ENCODE assay signal across 8 cellular contexts in the genomic region with DNA sequence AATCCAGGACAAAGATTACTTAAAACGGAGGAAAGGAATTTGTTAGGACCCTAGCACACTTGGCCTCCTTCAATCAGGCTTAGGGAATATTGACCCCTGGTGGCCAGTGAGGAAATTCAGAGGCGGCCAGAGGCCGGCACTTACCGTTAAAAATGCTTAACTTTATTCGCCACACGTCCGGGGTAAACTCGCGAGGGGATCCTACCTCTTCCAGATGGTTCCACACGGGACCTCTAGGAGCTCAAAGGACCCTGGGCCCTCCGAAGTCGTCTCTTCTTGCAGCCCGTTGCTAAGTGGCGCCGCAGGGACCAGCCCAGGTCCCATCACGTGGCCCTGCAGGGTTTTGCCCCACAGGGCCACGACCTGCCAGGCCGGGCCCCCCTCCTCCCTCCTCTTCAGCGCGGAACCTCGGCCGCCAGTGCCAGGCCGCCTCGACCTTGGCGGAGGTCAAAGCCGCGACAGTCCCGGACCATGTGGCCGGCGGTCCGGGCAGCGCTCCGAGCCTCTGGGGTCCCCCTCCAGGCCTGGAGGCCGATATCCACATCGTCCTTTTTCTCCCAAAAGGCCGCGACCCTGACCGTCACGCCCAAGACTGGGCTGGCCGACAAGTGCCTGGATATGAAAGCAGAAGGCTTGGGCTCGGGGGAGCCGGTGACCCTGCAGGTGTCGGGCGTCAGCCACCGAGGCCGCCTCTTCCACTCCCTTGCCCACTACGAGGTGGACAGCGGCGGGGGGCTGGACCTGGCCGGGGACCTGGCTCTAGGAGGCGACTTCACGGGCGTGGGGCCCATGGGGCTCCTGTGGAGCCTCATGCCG. TPM values are rescaled to one million over a fixed set of nuclear protein-coding genes. Genes with fewer than 3 reads are reported as not detected.
DNase-seq lines count a peak whose midpoint lies in the region; ATAC-seq, FAIRE-seq and TF ChIP-seq lines count a peak whose summit lies in the region.

No MANE protein-coding gene starts in this region.

- peak overlapping the region; percentile 34 to 72 for H3K27ac ChIP-seq in kidney (ENCODE audit: low read depth in 2 of 2, low read length in 2 of 2)

- TF ChIP-seq CTCF in CD14-positive monocyte (IDR thresholded peaks at IDR 0.05) (peak; percentile 90), chondrocyte (IDR thresholded peaks at IDR 0.05) (peak; percentile 98), kidney (IDR thresholded peaks at IDR 0.05; ENCODE audit: borderline replicate concordance, extremely low read depth, insufficient read depth) (peak; percentile 89)

- H3K4me1 Mint-ChIP-seq in CD14-positive monocyte, result peaks cover 9% of the 10 kb centered on the region
- H3K4me1 Mint-ChIP-seq in activated CD4-positive, alpha-beta T cell treated with anti-CD3 and anti-CD28 coated beads for 36 hours, result peaks cover 5% of the 10 kb centered on the region
- peaks cover 8% of the 10 kb centered on the region for H3K4me1 Mint-ChIP-seq in chondrocyte (ENCODE audit: low read depth)

- peak; percentile 82 for ATAC-seq in activated CD4-positive, alpha-beta T cell treated with anti-CD3 and anti-CD28 coated beads for 36 hours

- H3K4me3 Mint-ChIP-seq in CD14-positive monocyte (peak overlapping the region; percentile 83 to 95), chondrocyte (ENCODE audit: unreplicated experiment) (peak overlapping the region; percentile 66)
- H3K4me3 Mint-ChIP-seq in activated CD4-positive, alpha-beta T cell treated with anti-CD3 and anti-CD28 coated beads for 36 hours, result peak overlapping the region; percentile 49

- H3K9me3 Mint-ChIP-seq in CD14-positive monocyte (peaks cover 0 to 2% (median 0%) of the 10 kb centered on the region in 7 donors), chondrocyte (ENCODE audit: low read depth) (no peaks in the 10 kb centered on the region)
- H3K9me3 Mint-ChIP-seq in activated CD4-positive, alpha-beta T cell treated with anti-CD3 and anti-CD28 coated beads for 36 hours (ENCODE audit: low read depth), result no peaks in the 10 kb centered on the region

- no peaks in the 10 kb centered on the region for H3K36me3 ChIP-seq in HAP-1 (replicated peaks)
- no peaks in the 10 kb centered on the region for H3K36me3 ChIP-seq in kidney (ENCODE audit: control insufficient read depth in 1 of 2, insufficient read depth in 2 of 2, low read length in 2 of 2)

- H3K4me1 ChIP-seq in HAP-1 (no peaks in the 10 kb centered on the region), kidney (ENCODE audit: control insufficient read depth in 1 of 2, insufficient read depth in 1 of 2, low read depth in 1 of 2, low read length in 2 of 2) (peaks cover 0 to 5% of the 10 kb centered on the region in 2 donors)

- H3K9me3 ChIP-seq in HAP-1 (no peaks in the 10 kb centered on the region), kidney (ENCODE audit: control insufficient read depth in 1 of 2, low read length in 2 of 2) (no peaks in the 10 kb centered on the region)

- POLR2A ChIA-PET in activated CD4-positive, alpha-beta T cell treated with anti-CD3 and anti-CD28 coated beads for 36 hours (lab: Charles Lee), result interaction anchor here (0.5 kb wide), 2 partner anchors 389 to 1117 kb away, joined by 3 read pairs; no protein-coding TSS in a partner anchor

- peak overlapping the region in 6 of 7 donors; percentile 33 to 82 (median 74) for H3K27ac Mint-ChIP-seq in CD14-positive monocyte
- H3K27ac Mint-ChIP-seq in activated CD4-positive, alpha-beta T cell treated with anti-CD3 and anti-CD28 coated beads for 36 hours, result peak overlapping the region; percentile 37
- H3K27ac Mint-ChIP-seq in chondrocyte (ENCODE audit: unreplicated experiment), result no peak overlapping the region

- no peaks in the 10 kb centered on the region for H3K27me3 ChIP-seq in HAP-1 (ENCODE audit: low read depth)

- DNase-seq in CD14-positive monocyte (ENCODE audit: low spot score), result peak; percentile 49
- peak; percentile 58 to 59 for DNase-seq in HAP-1 (ENCODE audit: low spot score in 2 of 2)
- DNase-seq in NCI-H2171 treated with DMSO at 0.1 percent for 48 hours (lab: John Stamatoyannopoulos, UW), result peak; percentile 74
- DNase-seq in activated CD4-positive, alpha-beta T cell treated with anti-CD3 and anti-CD28 coated beads for 36 hours, result peak; percentile 74
- DNase-seq in chondrocyte (ENCODE audit: low spot score), result no peak
- peak; percentile 82 for DNase-seq in kidney
- peak; percentile 36 to 45 for DNase-seq in stimulated activated CD4-positive, alpha-beta T cell treated with anti-CD3 and anti-CD28 coated beads, Interleukin-12 subunit alpha, Interleukin-12 subunit beta, amount 100 ng/mL, for 24 hours (ENCODE audit: low read depth in 2 of 2)
- DNase-seq in GDM1 (lab: John Stamatoyannopoulos, UW), result no peak

- in situ Hi-C loops in HAP-1 (cut with MboI; ENCODE audit: low sequenced_read_pairs), result no loop called here

- H3K4me3 ChIP-seq in HAP-1, result no peak overlapping the region
- H3K4me3 ChIP-seq in kidney (ENCODE audit: low read length in 2 of 2), result peak overlapping the region; percentile 62 to 76

- FAIRE-seq in kidney (lab: Jason Lieb, UNC), result peak; percentile 77

- peak overlapping the region; percentile 42 to 61 for H3K9ac ChIP-seq in kidney (ENCODE audit: low read length in 2 of 2)

- H3K27me3 Mint-ChIP-seq in CD14-positive monocyte (ENCODE audit: low read depth in 3 of 3) (peaks cover 12 to 29% (median 26%) of the 10 kb centered on the region in 3 donors), chondrocyte (ENCODE audit: low read depth) (no peaks in the 10 kb centered on the region)
- peaks cover 12% of the 10 kb centered on the region for H3K27me3 Mint-ChIP-seq in activated CD4-positive, alpha-beta T cell treated with anti-CD3 and anti-CD28 coated beads for 36 hours

- CTCF ChIA-PET in activated CD4-positive, alpha-beta T cell treated with anti-CD3 and anti-CD28 coated beads for 36 hours (lab: Charles Lee), result interaction anchor here (0.6 to 3.7 kb wide), 19 partner anchors 13 to 337 kb away, joined by 3 to 40 read pairs (median 6); a partner anchor contains a TSS

- no peaks in the 10 kb centered on the region for H3K36me3 Mint-ChIP-seq in CD14-positive monocyte
- H3K36me3 Mint-ChIP-seq in activated CD4-positive, alpha-beta T cell treated with anti-CD3 and anti-CD28 coated beads for 36 hours (ENCODE audit: low read depth), result no peaks in the 10 kb centered on the region
- H3K36me3 Mint-ChIP-seq in chondrocyte (ENCODE audit: low read depth), result no peaks in the 10 kb centered on the region

- intact Hi-C loops in CD14-positive monocyte (cut with micrococcal nuclease) (loop anchor here in 1 of 2 donors (5.0 to 10.0 kb wide), 2 partner anchors 126 to 339 kb away; no protein-coding TSS in a partner anchor), kidney (cut with DNase I) (loop anchor here (10.0 kb wide), 1 partner anchor 119 kb away; no protein-coding TSS in a partner anchor)
- intact Hi-C loops in activated CD4-positive, alpha-beta T cell treated with anti-CD3 and anti-CD28 coated beads for 36 hours (cut with DNase I, micrococcal nuclease), result loop anchor here (1.0 to 10.0 kb wide), 7 partner anchors 41 to 461 kb away; a partner anchor contains a TSS

RNA-seq across cellular contexts. Expression of a gene that starts 11.1 kb away (rescaled TPM):
- polyA plus RNA-seq in CD14-positive monocyte (1 to 10 TPM; 2.0 to 3.4 TPM), kidney (ENCODE audit: insufficient read depth, low read depth, low replicate concordance) (9.3 TPM)
- 1 to 10 TPM; 3.7 to 6.8 TPM for total RNA-seq in activated CD4-positive, alpha-beta T cell treated with anti-CD3 and anti-CD28 coated beads for 36 hours
- total RNA-seq in chondrocyte (13.3 to 23.0 TPM (median 15.2 TPM) in 3 replicates), kidney (32.3 TPM)

RNA-seq across cellular contexts. Expression of a gene that starts 21.4 kb away (rescaled TPM):
- polyA plus RNA-seq in CD14-positive monocyte (not detected), kidney (ENCODE audit: insufficient read depth, low read depth, low replicate concordance) (1.4 TPM)
- under 1 TPM in 1 of 2 experiments, not detected in 1; 0.18 TPM for total RNA-seq in activated CD4-positive, alpha-beta T cell treated with anti-CD3 and anti-CD28 coated beads for 36 hours
- total RNA-seq in chondrocyte (not detected in 3 replicates), kidney (not detected)

RNA-seq across cellular contexts. Expression of a gene that starts 42.1 kb away (rescaled TPM):
- under 1 TPM in 1 of 2 donors, not detected in 1; 0.12 TPM for polyA plus RNA-seq in CD14-positive monocyte
- total RNA-seq in activated CD4-positive, alpha-beta T cell treated with anti-CD3 and anti-CD28 coated beads for 36 hours, result 1 to 10 TPM; 3.0 to 3.1 TPM
- 1.4 to 4.3 TPM (median 4.0 TPM) in 3 replicates for total RNA-seq in chondrocyte
- total RNA-seq in kidney, result 3.1 TPM
- polyA plus RNA-seq in kidney (ENCODE audit: insufficient read depth, low read depth, low replicate concordance), result 10.6 TPM

Comparison
In these comparisons a context has a peak if more than half of its experiments do, and no peak if none do; other contexts are left out.
1. DNase-seq: peak in CD14-positive monocyte (single experiment), HAP-1 (2 of 2), NCI-H2171 treated with DMSO at 0.1 percent for 48 hours (single experiment), activated CD4-positive, alpha-beta T cell treated with anti-CD3 and anti-CD28 coated beads for 36 hours (single experiment), kidney (single experiment) and stimulated activated CD4-positive, alpha-beta T cell treated with anti-CD3 and anti-CD28 coated beads, Interleukin-12 subunit alpha, Interleukin-12 subunit beta, amount 100 ng/mL, for 24 hours (2 of 2); none in chondrocyte (single experiment) and GDM1 (single experiment).
2. Peak in every context shown above with its lines, with median percentiles within 50 percentile points of each other: H3K4me3 Mint-ChIP-seq and CTCF ChIP-seq.